Comparison of ENCODE assay signal across 14 cellular contexts in the genomic region with DNA sequence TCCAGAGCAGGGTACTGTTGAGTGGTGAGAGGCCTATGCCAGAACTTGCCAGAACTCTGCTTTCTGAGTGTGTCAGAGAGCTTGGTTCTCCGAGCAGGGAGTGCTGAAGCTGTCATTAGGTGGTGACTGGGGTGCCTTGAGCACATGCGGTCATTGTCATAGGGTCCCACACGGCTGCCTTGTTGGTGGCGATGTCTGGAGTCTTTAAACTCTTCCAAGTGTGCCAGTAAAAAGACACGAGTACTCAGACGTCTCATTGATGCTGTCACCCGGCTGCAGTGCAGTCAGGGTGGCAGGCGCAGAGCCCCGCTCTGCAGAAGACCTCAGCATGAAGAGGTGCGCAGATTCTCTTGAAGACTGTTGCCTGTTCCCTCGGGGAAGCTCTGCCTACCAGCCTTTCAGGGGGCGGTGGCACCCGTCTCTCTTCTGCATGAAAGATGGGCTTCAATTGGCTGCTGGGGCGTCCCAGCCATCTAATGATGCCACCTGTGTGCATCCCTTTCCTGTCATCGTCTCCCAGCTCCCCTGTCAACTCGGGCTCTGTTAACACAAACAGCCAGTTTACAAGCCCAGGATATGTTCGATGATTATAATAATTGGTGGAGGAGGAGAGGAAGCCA. TPM values are rescaled to one million over a fixed set of nuclear protein-coding genes. Genes with fewer than 3 reads are reported as not detected.
"Had no signal": no experiment of that assay in that cellular context is flagged by ENCODE, and none has a peak within 500 bp of the region (broad histone marks: within the 10 kb centered on the region; RNA-seq: fewer than 3 reads in every experiment).

No MANE protein-coding gene starts in this region.

- DNase-seq: cerebellar nuclear complex; dermis blood vessel endothelial cell; erythroblast; glutamatergic neuron; immature natural killer cell; left cardiac atrium; lower lobe of right lung; naive thymus-derived CD8-positive, alpha-beta T cell; stimulated activated CD4-positive, alpha-beta T cell treated with anti-CD3 and anti-CD28 coated beads, Interleukin-4, amount 100 ng/mL, for 4 hours; stomach; T-helper 2 cell had no signal

- H3K27me3 ChIP-seq: stomach, tibial nerve had no signal

- H3K27me3 Mint-ChIP-seq: naive thymus-derived CD8-positive, alpha-beta T cell had no signal

- H3K36me3 Mint-ChIP-seq: activated naive CD4-positive, alpha-beta T cell treated with anti-CD3 and anti-CD28 coated beads, Interleukin-2, amount 50 U/mL, for 72 hours; immature natural killer cell; naive thymus-derived CD8-positive, alpha-beta T cell had no signal

- H3K9me3 ChIP-seq: lower lobe of right lung, stomach, tibial nerve had no signal

- H3K27ac ChIP-seq: lower lobe of right lung, tibial nerve had no signal

- H3K9me3 Mint-ChIP-seq: activated naive CD4-positive, alpha-beta T cell treated with anti-CD3 and anti-CD28 coated beads, Interleukin-2, amount 50 U/mL, for 72 hours; immature natural killer cell; naive thymus-derived CD8-positive, alpha-beta T cell had no signal

- H3K27ac Mint-ChIP-seq: activated naive CD4-positive, alpha-beta T cell treated with anti-CD3 and anti-CD28 coated beads, Interleukin-2, amount 50 U/mL, for 72 hours; immature natural killer cell had no signal

- H3K4me3 Mint-ChIP-seq: immature natural killer cell; naive thymus-derived CD8-positive, alpha-beta T cell had no signal

- H3K36me3 ChIP-seq: stomach, tibial nerve had no signal

- H3K4me3 ChIP-seq: lower lobe of right lung, stomach, tibial nerve had no signal

- ATAC-seq: activated naive CD4-positive, alpha-beta T cell treated with anti-CD3 and anti-CD28 coated beads, Interleukin-2, amount 50 U/mL, for 72 hours; left cardiac atrium; lower lobe of right lung; naive thymus-derived CD8-positive, alpha-beta T cell had no signal

RNA-seq across cellular contexts. Expression of gene NKD1, which starts 58.3 kb away (rescaled TPM):
- total RNA-seq: dermis blood vessel endothelial cell, fibroblast of villous mesenchyme had no signal
- polyA plus RNA-seq: immature natural killer cell had no signal
